Comparison of ENCODE assay signal across 1 cellular context in the genomic region with DNA sequence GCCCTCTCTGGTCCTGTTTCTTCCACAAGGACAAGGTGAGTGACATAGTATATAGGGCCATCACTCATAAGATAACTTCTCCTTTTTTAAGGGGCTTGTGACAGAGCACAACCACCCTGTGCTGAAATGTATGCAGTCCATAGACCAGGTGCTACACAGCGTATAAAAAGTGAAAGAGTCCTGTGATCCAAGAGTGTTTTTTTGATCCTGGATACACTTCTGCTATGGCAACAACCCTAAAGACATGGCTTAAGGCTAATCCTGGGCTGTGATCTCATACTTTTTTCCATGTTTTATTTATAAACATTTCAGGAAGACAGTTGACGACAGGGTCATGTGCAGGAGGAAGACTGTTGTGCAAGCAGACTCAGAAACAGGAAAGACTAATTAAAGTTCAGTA.
TF ChIP-seq lines count a peak whose summit lies in the region.

No MANE protein-coding gene starts in this region.

TF ChIP-seq in IMR-90, 13 proteins besides CTCF, POLR2A, EP300 and RAD21:
- TF ChIP-seq BHLHE40 (IDR thresholded peaks at IDR 0.05; ENCODE audit: low read depth, low read length) (peak; percentile 81; the same call in 1 of the 2 replicates), MAFK (IDR thresholded peaks at IDR 0.05; ENCODE audit: low read depth, low read length) (no peak), CEBPB (IDR thresholded peaks at IDR 0.05; ENCODE audit: low read depth, low read length) (peak; percentile 84)
- TF ChIP-seq, protein P1, sequence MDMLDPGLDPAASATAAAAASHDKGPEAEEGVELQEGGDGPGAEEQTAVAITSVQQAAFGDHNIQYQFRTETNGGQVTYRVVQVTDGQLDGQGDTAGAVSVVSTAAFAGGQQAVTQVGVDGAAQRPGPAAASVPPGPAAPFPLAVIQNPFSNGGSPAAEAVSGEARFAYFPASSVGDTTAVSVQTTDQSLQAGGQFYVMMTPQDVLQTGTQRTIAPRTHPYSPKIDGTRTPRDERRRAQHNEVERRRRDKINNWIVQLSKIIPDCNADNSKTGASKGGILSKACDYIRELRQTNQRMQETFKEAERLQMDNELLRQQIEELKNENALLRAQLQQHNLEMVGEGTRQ (IDR thresholded peaks at IDR 0.05; ENCODE audit: low read depth, low read length): peak; percentile 55
